1 cellular context compared by ENCODE assay signal in the genomic region with DNA sequence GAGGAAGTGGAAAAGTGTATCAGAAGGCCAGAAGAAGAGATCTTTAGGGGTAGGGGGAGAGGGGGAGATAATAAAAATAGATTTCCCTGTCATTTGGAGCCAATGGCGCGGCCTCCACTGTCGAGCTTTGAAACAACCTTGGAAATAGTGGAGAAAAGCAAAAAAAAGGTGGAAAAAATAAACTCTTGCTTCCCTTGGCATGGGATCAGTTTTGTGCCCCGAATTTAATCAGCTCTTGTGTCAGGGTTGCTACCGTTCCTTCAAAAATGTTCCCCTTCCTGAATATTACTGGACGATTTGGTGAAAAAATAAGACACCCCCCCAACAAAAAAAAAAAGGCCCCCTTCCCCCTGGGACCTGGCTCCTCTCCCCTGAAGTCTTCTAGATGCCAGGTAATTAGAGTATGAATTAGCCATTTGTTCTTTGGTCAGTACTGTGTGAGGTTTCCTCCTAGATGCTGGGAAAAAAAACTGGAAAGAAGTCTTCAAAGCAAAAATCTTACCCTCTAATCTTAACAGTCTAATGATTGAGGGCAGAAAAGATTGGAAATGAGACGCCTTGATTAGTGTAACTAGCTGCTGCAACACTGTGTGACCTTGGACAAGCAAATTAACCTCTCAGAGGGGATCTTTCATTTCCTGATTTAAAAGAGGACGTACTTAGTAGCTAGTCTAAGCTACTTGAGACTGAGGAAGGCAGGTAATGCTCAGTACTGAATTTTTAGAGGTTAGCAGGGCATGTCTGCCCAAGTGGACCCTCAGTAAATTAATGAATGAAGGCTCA.
TF ChIP-seq lines count a peak whose summit lies in the region.

No MANE protein-coding gene starts in this region.

TF ChIP-seq in K562, 482 proteins besides CTCF, POLR2A, EP300 and RAD21 (continued from another document and continues in another):
- TF ChIP-seq TSHZ1 (CRISPR knock-in tag; IDR thresholded peaks at IDR 0.05), result no peak
- no peak; the same call in 1 of the 2 replicates for TF ChIP-seq DIDO1 (tag; IDR thresholded peaks at IDR 0.05; ENCODE audit: low read depth)
- TF ChIP-seq RAD51 (IDR thresholded peaks at IDR 0.05; ENCODE audit: borderline replicate concordance, low read depth), result no peak
- TF ChIP-seq RBM22 (IDR thresholded peaks at IDR 0.05; ENCODE audit: low read depth, low read length, poor library complexity, severe bottlenecking), result no peak
- no peak; the same call in 1 of the 2 replicates for TF ChIP-seq NFRKB (IDR thresholded peaks at IDR 0.05; ENCODE audit: low read depth)
- no peak for TF ChIP-seq ZSCAN32 (CRISPR knock-in tag; IDR thresholded peaks at IDR 0.05)
- no peak; the same call in 1 of the 2 replicates for TF ChIP-seq NR2C1 (IDR thresholded peaks at IDR 0.05)
- peak; percentile 35; the same call in 1 of the 2 replicates for TF ChIP-seq NR2C1 (tag; IDR thresholded peaks at IDR 0.05)
- TF ChIP-seq RCOR1 (IDR thresholded peaks at IDR 0.05; ENCODE audit: borderline replicate concordance in 1 of 2, low read depth in 2 of 2, low read length in 2 of 2), result peak in 1 of 2 experiments; percentile 66; a peak in 1 of 4 replicates
- TF ChIP-seq HINFP (tag; conservative IDR thresholded peaks at IDR 0.05; ENCODE audit: low read depth), result no peak
- TF ChIP-seq CCAR2 (IDR thresholded peaks at IDR 0.05; ENCODE audit: low read depth, low read length), result no peak
- no peak for TF ChIP-seq RFX5 (IDR thresholded peaks at IDR 0.05; ENCODE audit: low read depth, low read length)
- no peak for TF ChIP-seq ZKSCAN3 (CRISPR knock-in tag; IDR thresholded peaks at IDR 0.05)
- TF ChIP-seq, protein P1, sequence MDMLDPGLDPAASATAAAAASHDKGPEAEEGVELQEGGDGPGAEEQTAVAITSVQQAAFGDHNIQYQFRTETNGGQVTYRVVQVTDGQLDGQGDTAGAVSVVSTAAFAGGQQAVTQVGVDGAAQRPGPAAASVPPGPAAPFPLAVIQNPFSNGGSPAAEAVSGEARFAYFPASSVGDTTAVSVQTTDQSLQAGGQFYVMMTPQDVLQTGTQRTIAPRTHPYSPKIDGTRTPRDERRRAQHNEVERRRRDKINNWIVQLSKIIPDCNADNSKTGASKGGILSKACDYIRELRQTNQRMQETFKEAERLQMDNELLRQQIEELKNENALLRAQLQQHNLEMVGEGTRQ (CRISPR knock-in tag; IDR thresholded peaks at IDR 0.05), result no peak
- no peak; the same call in 1 of the 2 replicates for TF ChIP-seq NR2F6 (CRISPR knock-in tag; IDR thresholded peaks at IDR 0.05)
- no peak for TF ChIP-seq IRF2 (CRISPR knock-in tag; IDR thresholded peaks at IDR 0.05)
- TF ChIP-seq CSDE1 (IDR thresholded peaks at IDR 0.05), result peak in 1 of 2 experiments; percentile 38; a peak in 1 of 4 replicates
- TF ChIP-seq, protein P2, sequence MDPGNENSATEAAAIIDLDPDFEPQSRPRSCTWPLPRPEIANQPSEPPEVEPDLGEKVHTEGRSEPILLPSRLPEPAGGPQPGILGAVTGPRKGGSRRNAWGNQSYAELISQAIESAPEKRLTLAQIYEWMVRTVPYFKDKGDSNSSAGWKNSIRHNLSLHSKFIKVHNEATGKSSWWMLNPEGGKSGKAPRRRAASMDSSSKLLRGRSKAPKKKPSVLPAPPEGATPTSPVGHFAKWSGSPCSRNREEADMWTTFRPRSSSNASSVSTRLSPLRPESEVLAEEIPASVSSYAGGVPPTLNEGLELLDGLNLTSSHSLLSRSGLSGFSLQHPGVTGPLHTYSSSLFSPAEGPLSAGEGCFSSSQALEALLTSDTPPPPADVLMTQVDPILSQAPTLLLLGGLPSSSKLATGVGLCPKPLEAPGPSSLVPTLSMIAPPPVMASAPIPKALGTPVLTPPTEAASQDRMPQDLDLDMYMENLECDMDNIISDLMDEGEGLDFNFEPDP (CRISPR knock-in tag; IDR thresholded peaks at IDR 0.05), result no peak
- no peak for TF ChIP-seq ZNF79 (CRISPR knock-in tag; IDR thresholded peaks at IDR 0.05; ENCODE audit: low read depth)
- peak; percentile 91 for TF ChIP-seq POLR2B (IDR thresholded peaks at IDR 0.05; ENCODE audit: low read depth, partially characterized antibody)
- no peak for TF ChIP-seq POU5F1 (IDR thresholded peaks at IDR 0.05; ENCODE audit: borderline replicate concordance, low read depth, low read length, partially characterized antibody)
- TF ChIP-seq ZMIZ1 (IDR thresholded peaks at IDR 0.05; ENCODE audit: low read depth in 2 of 2, low read length in 2 of 2), result no peak
- no peak for TF ChIP-seq ZHX1 (conservative IDR thresholded peaks at IDR 0.05; ENCODE audit: low read length)
- TF ChIP-seq, protein P3, sequence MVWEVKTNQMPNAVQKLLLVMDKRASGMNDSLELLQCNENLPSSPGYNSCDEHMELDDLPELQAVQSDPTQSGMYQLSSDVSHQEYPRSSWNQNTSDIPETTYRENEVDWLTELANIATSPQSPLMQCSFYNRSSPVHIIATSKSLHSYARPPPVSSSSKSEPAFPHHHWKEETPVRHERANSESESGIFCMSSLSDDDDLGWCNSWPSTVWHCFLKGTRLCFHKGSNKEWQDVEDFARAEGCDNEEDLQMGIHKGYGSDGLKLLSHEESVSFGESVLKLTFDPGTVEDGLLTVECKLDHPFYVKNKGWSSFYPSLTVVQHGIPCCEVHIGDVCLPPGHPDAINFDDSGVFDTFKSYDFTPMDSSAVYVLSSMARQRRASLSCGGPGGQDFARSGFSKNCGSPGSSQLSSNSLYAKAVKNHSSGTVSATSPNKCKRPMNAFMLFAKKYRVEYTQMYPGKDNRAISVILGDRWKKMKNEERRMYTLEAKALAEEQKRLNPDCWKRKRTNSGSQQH (CRISPR knock-in tag; IDR thresholded peaks at IDR 0.05), result peak; percentile 63; the same call in 1 of the 2 replicates
- no peak for TF ChIP-seq MITF (IDR thresholded peaks at IDR 0.05)
- 0 out of 2 replicates have a peak, but pooled peaks have one; percentile 13 for TF ChIP-seq DEAF1 (CRISPR knock-in tag; IDR thresholded peaks at IDR 0.05)
- TF ChIP-seq, protein P4, sequence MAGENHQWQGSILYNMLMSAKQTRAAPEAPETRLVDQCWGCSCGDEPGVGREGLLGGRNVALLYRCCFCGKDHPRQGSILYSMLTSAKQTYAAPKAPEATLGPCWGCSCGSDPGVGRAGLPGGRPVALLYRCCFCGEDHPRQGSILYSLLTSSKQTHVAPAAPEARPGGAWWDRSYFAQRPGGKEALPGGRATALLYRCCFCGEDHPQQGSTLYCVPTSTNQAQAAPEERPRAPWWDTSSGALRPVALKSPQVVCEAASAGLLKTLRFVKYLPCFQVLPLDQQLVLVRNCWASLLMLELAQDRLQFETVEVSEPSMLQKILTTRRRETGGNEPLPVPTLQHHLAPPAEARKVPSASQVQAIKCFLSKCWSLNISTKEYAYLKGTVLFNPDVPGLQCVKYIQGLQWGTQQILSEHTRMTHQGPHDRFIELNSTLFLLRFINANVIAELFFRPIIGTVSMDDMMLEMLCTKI (IDR thresholded peaks at IDR 0.05; ENCODE audit: partially characterized antibody), result no peak
- TF ChIP-seq ZNF175 (CRISPR knock-in tag; IDR thresholded peaks at IDR 0.05; ENCODE audit: low read depth), result no peak
- TF ChIP-seq U2AF1 (optimal IDR thresholded peaks at IDR 0.05; ENCODE audit: low read depth, low read length), result no peak
